ENCODE assay signal across 21 cellular contexts in the genomic region with DNA sequence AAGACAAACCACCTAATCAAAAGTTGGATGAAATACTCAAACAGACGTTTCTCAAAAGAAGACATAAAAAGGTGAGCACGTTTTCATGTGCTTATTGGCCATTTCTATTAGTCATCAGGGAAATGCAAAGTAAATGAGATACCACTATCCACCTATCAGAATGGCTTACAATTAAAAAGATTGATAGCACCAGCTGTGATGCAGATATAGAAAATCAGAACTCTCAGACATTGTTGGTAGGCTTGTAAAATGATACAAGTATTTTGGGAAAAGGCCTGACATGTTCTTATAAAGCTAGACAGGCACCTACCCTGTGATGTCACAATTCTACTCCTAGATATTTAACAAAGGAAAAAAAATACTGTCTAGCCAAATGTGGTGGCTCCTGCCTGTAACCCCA.
"Had no signal": no experiment of that assay in that cellular context is flagged by ENCODE, and none has a peak within 500 bp of the region (broad histone marks: within the 10 kb centered on the region; RNA-seq: fewer than 3 reads in every experiment).

No MANE protein-coding gene starts in this region.

- H3K27ac ChIP-seq: colonic mucosa, epithelial cell of prostate, foreskin keratinocyte, gastroesophageal sphincter, lower lobe of right lung, neutrophil, pancreas, stomach, thyroid gland had no signal

- ATAC-seq: foreskin keratinocyte; gastroesophageal sphincter; left ventricle myocardium superior; lower lobe of right lung; natural killer cell treated with Interleukin-12 subunit alpha and Interleukin-12 subunit beta and Interleukin-15 and Interleukin-18, amount 100 ng/mL, for 72 hours; sciatic nerve; stimulated activated effector memory CD8-positive, alpha-beta T cell treated with anti-CD3 and anti-CD28 coated beads, Interleukin-12 subunit alpha, Interleukin-12 subunit beta, amount 100 ng/mL, for 72 hours had no signal

- H3K4me3 Mint-ChIP-seq: dendritic cell treated with granulocyte-macrophage colony-stimulating factor and Interleukin-4, amounts not matched to agents 40 ng/mL and 50 ng/mL, for 4 days; endodermal cell; naive B cell; natural killer cell treated with Interleukin-12 subunit alpha and Interleukin-12 subunit beta and Interleukin-15 and Interleukin-18, amount 100 ng/mL, for 72 hours; neural crest cell; stimulated activated effector memory CD8-positive, alpha-beta T cell treated with anti-CD3 and anti-CD28 coated beads, Interleukin-12 subunit alpha, Interleukin-12 subunit beta, amount 100 ng/mL, for 72 hours had no signal

- H3K36me3 ChIP-seq: colonic mucosa, gastroesophageal sphincter, lower lobe of right lung, neutrophil, pancreas, stomach, thyroid gland had no signal

- DNase-seq: colonic mucosa; effector CD8-positive, alpha-beta T cell; endodermal cell; foreskin keratinocyte; left ventricle myocardium superior; lower lobe of right lung; naive B cell; pancreas; stimulated activated CD4-positive, alpha-beta T cell treated with anti-CD3 and anti-CD28 coated beads, Interleukin-2, amount 100 ng/mL, for 24 hours; stimulated activated CD4-positive, alpha-beta T cell treated with anti-CD3 and anti-CD28 coated beads, Interleukin-4, amount 100 ng/mL, for 24 hours; stimulated activated naive CD4-positive, alpha-beta T cell treated with Interleukin-2 at 50 U/mL for 16 hours; stomach; thyroid gland had no signal

- H3K36me3 Mint-ChIP-seq: naive B cell; natural killer cell treated with Interleukin-12 subunit alpha and Interleukin-12 subunit beta and Interleukin-15 and Interleukin-18, amount 100 ng/mL, for 72 hours; stimulated activated effector memory CD8-positive, alpha-beta T cell treated with anti-CD3 and anti-CD28 coated beads, Interleukin-12 subunit alpha, Interleukin-12 subunit beta, amount 100 ng/mL, for 72 hours had no signal

- H3K9me3 ChIP-seq: colonic mucosa, gastroesophageal sphincter, lower lobe of right lung, neutrophil, pancreas, stomach, thyroid gland had no signal

- H3K4me1 ChIP-seq: colonic mucosa, gastroesophageal sphincter, lower lobe of right lung, pancreas, stomach, thyroid gland had no signal

- H3K4me3 ChIP-seq: colonic mucosa, gastroesophageal sphincter, lower lobe of right lung, pancreas, stomach, thyroid gland had no signal

- H3K4me1 Mint-ChIP-seq: endodermal cell; naive B cell; stimulated activated effector memory CD8-positive, alpha-beta T cell treated with anti-CD3 and anti-CD28 coated beads, Interleukin-12 subunit alpha, Interleukin-12 subunit beta, amount 100 ng/mL, for 72 hours had no signal

- H3K27me3 ChIP-seq: colonic mucosa, foreskin keratinocyte, gastroesophageal sphincter, neutrophil, pancreas, stomach, thyroid gland had no signal

- H3K27ac Mint-ChIP-seq: dendritic cell treated with granulocyte-macrophage colony-stimulating factor and Interleukin-4, amounts not matched to agents 40 ng/mL and 50 ng/mL, for 4 days; endodermal cell; naive B cell; natural killer cell treated with Interleukin-12 subunit alpha and Interleukin-12 subunit beta and Interleukin-15 and Interleukin-18, amount 100 ng/mL, for 72 hours; stimulated activated effector memory CD8-positive, alpha-beta T cell treated with anti-CD3 and anti-CD28 coated beads, Interleukin-12 subunit alpha, Interleukin-12 subunit beta, amount 100 ng/mL, for 72 hours had no signal

- H3K9me3 Mint-ChIP-seq: dendritic cell treated with granulocyte-macrophage colony-stimulating factor and Interleukin-4, amounts not matched to agents 40 ng/mL and 50 ng/mL, for 4 days; endodermal cell; naive B cell; natural killer cell treated with Interleukin-12 subunit alpha and Interleukin-12 subunit beta and Interleukin-15 and Interleukin-18, amount 100 ng/mL, for 72 hours; neural crest cell; stimulated activated effector memory CD8-positive, alpha-beta T cell treated with anti-CD3 and anti-CD28 coated beads, Interleukin-12 subunit alpha, Interleukin-12 subunit beta, amount 100 ng/mL, for 72 hours had no signal
